In genomic region chr10:33335550-33335799, GRCh38 we compare ENCODE assay signal across 9 cellular contexts. TPM values are rescaled to one million over a fixed set of nuclear protein-coding genes. Genes with fewer than 3 reads are reported as not detected.
DNase-seq lines count a peak whose midpoint lies in the region; ATAC-seq and TF ChIP-seq lines count a peak whose summit lies in the region.
"Had no signal": no experiment of that assay in that cellular context is flagged by ENCODE, and none has a peak within 500 bp of the region (broad histone marks: within the 10 kb centered on the region; RNA-seq: fewer than 3 reads in every experiment).

No MANE protein-coding gene starts in this region.

- no peak for ATAC-seq in HG03280 (IDR thresholded peaks at IDR 0.05; ENCODE audit: unreplicated experiment)
- ATAC-seq in HG03520 (IDR thresholded peaks at IDR 0.05; ENCODE audit: unreplicated experiment) = no peak

- TF ChIP-seq CTCF in A673 (conservative IDR thresholded peaks at IDR 0.05; ENCODE audit: low read depth, low read length) (no peak), HL-60 (IDR thresholded peaks at IDR 0.05; ENCODE audit: insufficient read depth, low read length) (no peak)

- peaks cover 10% of the 10 kb centered on the region for H3K4me1 Mint-ChIP-seq in dendritic cell treated with granulocyte-macrophage colony-stimulating factor and Interleukin-4, amounts not matched to agents 40 ng/mL and 50 ng/mL, for 4 days (ENCODE audit: low read depth)
- peaks cover 15 to 32% (median 23%) of the 10 kb centered on the region in 4 donors for H3K4me1 Mint-ChIP-seq in CD4-positive, alpha-beta memory T cell

- CTCF ChIA-PET in A673 (lab: Charles Lee) = interaction anchor here (2.5 kb wide), 1 partner anchor 142 kb away, joined by 10 read pairs; no protein-coding TSS in a partner anchor
- CTCF ChIA-PET in CD4-positive, alpha-beta memory T cell (lab: Charles Lee; ENCODE audit: partially characterized antibody) = interaction anchor here (1.7 kb wide), 1 partner anchor 142 kb away, joined by 5 read pairs; no protein-coding TSS in a partner anchor

- peak overlapping the region; percentile 96 for H3K4me3 Mint-ChIP-seq in dendritic cell treated with granulocyte-macrophage colony-stimulating factor and Interleukin-4, amounts not matched to agents 40 ng/mL and 50 ng/mL, for 4 days
- peak overlapping the region in 4 of 8 donors; percentile 7 to 71 (median 50) for H3K4me3 Mint-ChIP-seq in CD4-positive, alpha-beta memory T cell

- POLR2A ChIA-PET in A673 (lab: Charles Lee; ENCODE audit: low non-redundant PET) = no interaction called here
- POLR2A ChIA-PET in CD4-positive, alpha-beta memory T cell (lab: Charles Lee; ENCODE audit: partially characterized antibody) = no interaction called here

- H3K9ac ChIP-seq in mucosa of rectum (ENCODE audit: low read depth in 1 of 2, low read length in 2 of 2) = peak overlapping the region in 1 of 2 donors; percentile 67

- H3K36me3 ChIP-seq in A673 (ENCODE audit: insufficient read depth, low read length, poor library complexity, severe bottlenecking) = no peaks in the 10 kb centered on the region
- H3K36me3 ChIP-seq in mucosa of rectum (ENCODE audit: control insufficient read depth in 2 of 2, insufficient read depth in 2 of 2, low read length in 2 of 2) = no peaks in the 10 kb centered on the region
- H3K36me3 ChIP-seq in CD4-positive, alpha-beta memory T cell (ENCODE audit: insufficient read depth, low read length) = no peaks in the 10 kb centered on the region

- no TSS peak for BruUV-seq in A673 (replicated peaks; lab: Mats Ljungman, UMichigan)

- H3K27ac ChIP-seq in A673 (ENCODE audit: low read depth, low read length, poor library complexity, severe bottlenecking) (no peak overlapping the region), HL-60 (replicated peaks) (no peak overlapping the region), mucosa of rectum (ENCODE audit: low read depth in 2 of 2, low read length in 2 of 2) (peak overlapping the region; percentile 64 to 75)
- no peak overlapping the region for H3K27ac ChIP-seq in CD4-positive, alpha-beta memory T cell (ENCODE audit: low read depth, low read length)

- peaks cover 22% of the 10 kb centered on the region for H3K27me3 Mint-ChIP-seq in dendritic cell treated with granulocyte-macrophage colony-stimulating factor and Interleukin-4, amounts not matched to agents 40 ng/mL and 50 ng/mL, for 4 days
- peaks cover 43 to 44% of the 10 kb centered on the region in 2 donors for H3K27me3 Mint-ChIP-seq in CD4-positive, alpha-beta memory T cell

- peaks cover 54% of the 10 kb centered on the region for H3K36me3 Mint-ChIP-seq in dendritic cell treated with granulocyte-macrophage colony-stimulating factor and Interleukin-4, amounts not matched to agents 40 ng/mL and 50 ng/mL, for 4 days (ENCODE audit: low read depth)
- no peaks in the 10 kb centered on the region for H3K36me3 Mint-ChIP-seq in CD4-positive, alpha-beta memory T cell
- H3K36me3 Mint-ChIP-seq: activated naive CD4-positive, alpha-beta T cell treated with anti-CD3 and anti-CD28 coated beads, Interleukin-2, amount 50 U/mL, for 24 hours had no signal

- H3K4me3 ChIP-seq in A673 (ENCODE audit: low read depth, low read length, poor library complexity, severe bottlenecking) (peak overlapping the region; percentile 64), HL-60 (replicated peaks; ENCODE audit: insufficient read depth, low read length) (peak overlapping the region; percentile 71), mucosa of rectum (ENCODE audit: low read length in 2 of 2) (peak overlapping the region; percentile 65 to 76)
- peak overlapping the region in 1 of 2 donors; percentile 15 for H3K4me3 ChIP-seq in CD4-positive, alpha-beta memory T cell (ENCODE audit: low read length in 2 of 2)

- H3K27ac Mint-ChIP-seq in dendritic cell treated with granulocyte-macrophage colony-stimulating factor and Interleukin-4, amounts not matched to agents 40 ng/mL and 50 ng/mL, for 4 days = peak overlapping the region; percentile 94
- no peak overlapping the region for H3K27ac Mint-ChIP-seq in CD4-positive, alpha-beta memory T cell
- H3K27ac Mint-ChIP-seq: activated naive CD4-positive, alpha-beta T cell treated with anti-CD3 and anti-CD28 coated beads, Interleukin-2, amount 50 U/mL, for 24 hours had no signal

- intact Hi-C loops in A673 (cut with micrococcal nuclease; ENCODE audit: unreplicated experiment) = loop anchor here (10.0 kb wide), 3 partner anchors 419 to 1059 kb away; no protein-coding TSS in a partner anchor
- intact Hi-C loops in dendritic cell treated with granulocyte-macrophage colony-stimulating factor and Interleukin-4, amounts not matched to agents 40 ng/mL and 50 ng/mL, for 4 days (cut with micrococcal nuclease) = loop anchor here (1.0 to 10.0 kb wide), 4 partner anchors 20 to 439 kb away; no protein-coding TSS in a partner anchor
- intact Hi-C loops in CD4-positive, alpha-beta memory T cell (cut with micrococcal nuclease) = no loop called here

- DNase-seq in A673 (ENCODE audit: low spot score) = no peak
- no peak for DNase-seq in HL-60 (ENCODE audit: low read depth in 1 of 2, low spot score in 1 of 2)
- no peak for DNase-seq in CD4-positive, alpha-beta memory T cell
- DNase-seq in AG08395 (ENCODE audit: low spot score) = no peak

- H3K4me1 ChIP-seq in A673 (ENCODE audit: insufficient read depth, low read length, poor library complexity, severe bottlenecking) = peaks cover 34% of the 10 kb centered on the region
- H3K4me1 ChIP-seq in mucosa of rectum (ENCODE audit: control insufficient read depth in 2 of 2, insufficient read depth in 2 of 2, low read length in 2 of 2) = peaks cover 9 to 20% of the 10 kb centered on the region in 2 donors
- peaks cover 20% of the 10 kb centered on the region for H3K4me1 ChIP-seq in CD4-positive, alpha-beta memory T cell (ENCODE audit: insufficient read depth, low read length)

- H3K27me3 ChIP-seq in A673 (replicated peaks; ENCODE audit: insufficient read depth, low read depth, low read length, poor library complexity) (no peaks in the 10 kb centered on the region), HL-60 (ENCODE audit: insufficient read depth, poor library complexity, severe bottlenecking) (peaks cover 24% of the 10 kb centered on the region), mucosa of rectum (ENCODE audit: control insufficient read depth in 2 of 2, insufficient read depth in 2 of 2, low read length in 2 of 2) (peaks cover 0 to 7% of the 10 kb centered on the region in 2 donors)
- H3K27me3 ChIP-seq in CD4-positive, alpha-beta memory T cell (ENCODE audit: insufficient read depth, low read length) = peaks cover 21% of the 10 kb centered on the region

- no peaks in the 10 kb centered on the region for H3K9me3 ChIP-seq in A673 (ENCODE audit: low read depth, low read length, poor library complexity, severe bottlenecking)
- H3K9me3 ChIP-seq in mucosa of rectum (ENCODE audit: control insufficient read depth in 2 of 2, low read length in 2 of 2) = no peaks in the 10 kb centered on the region
- H3K9me3 ChIP-seq in CD4-positive, alpha-beta memory T cell (ENCODE audit: control insufficient read depth in 1 of 2, low read length in 2 of 2) = no peaks in the 10 kb centered on the region

- H3K9me3 Mint-ChIP-seq in dendritic cell treated with granulocyte-macrophage colony-stimulating factor and Interleukin-4, amounts not matched to agents 40 ng/mL and 50 ng/mL, for 4 days = no peaks in the 10 kb centered on the region
- H3K9me3 Mint-ChIP-seq in CD4-positive, alpha-beta memory T cell = no peaks in the 10 kb centered on the region
- H3K9me3 Mint-ChIP-seq: activated naive CD4-positive, alpha-beta T cell treated with anti-CD3 and anti-CD28 coated beads, Interleukin-2, amount 50 U/mL, for 24 hours had no signal

RNA-seq across cellular contexts. Expression of gene NRP1, which starts 1.0 kb away (rescaled TPM):
- 31.7 and 32.8 TPM in 2 replicates for total RNA-seq in A673 (2021)
- total RNA-seq in CD4-positive, alpha-beta memory T cell = 1 to 10 TPM; 1.6 TPM
- not detected for polyA plus RNA-seq in CD4-positive, alpha-beta memory T cell

Comparison
In these comparisons a context has a peak if more than half of its experiments do, and no peak if none do; other contexts are left out.
1. H3K27ac ChIP-seq: peak in mucosa of rectum (2 of 2); none in A673 (single experiment), HL-60 (single experiment) and CD4-positive, alpha-beta memory T cell (single experiment).
2. RNA of gene NRP1, which starts 1.0 kb away (total RNA-seq): 31.7 to 32.8 TPM in A673; 1.6 TPM in CD4-positive, alpha-beta memory T cell; every median in the first group is over 10 times any median in the second.